15 cellular contexts compared by ENCODE assay signal in genomic region chr19:52722062-52723005, GRCh38. TPM values are rescaled to one million over a fixed set of nuclear protein-coding genes. Genes with fewer than 3 reads are reported as not detected.
A peak's percentile ranks its signal among the peaks of the same experiment; 100 is the strongest.
DNase-seq lines count a peak whose midpoint lies in the region; ATAC-seq, FAIRE-seq and TF ChIP-seq lines count a peak whose summit lies in the region.
"Had no signal": no experiment of that assay in that cellular context is flagged by ENCODE, and none has a peak within 500 bp of the region (broad histone marks: within the 10 kb centered on the region; RNA-seq: fewer than 3 reads in every experiment).

No MANE protein-coding gene starts in this region.

- H3K9me3 ChIP-seq in upper lobe of left lung (peaks cover 0 to 10% (median 4%) of the 10 kb centered on the region in 4 donors), Peyer's patch (peaks cover 0 to 15% (median 4%) of the 10 kb centered on the region in 4 donors)
- H3K9me3 ChIP-seq: vagina had no signal

- DNase-seq in EL (peak; percentile 98), RCC 7860 (ENCODE audit: low spot score) (peak; percentile 66), endothelial cell (ENCODE audit: low spot score) (no peak), osteocyte (ENCODE audit: extremely low spot score, unreplicated experiment) (no peak), left colon (no peak), upper lobe of left lung (no peak), Peyer's patch (no peak)
- no peak for DNase-seq in activated CD4-positive, alpha-beta T cell treated with anti-CD3 and anti-CD28 coated beads, Interleukin-2, amount 50 U/mL, for 1 hour
- DNase-seq: activated CD4-positive, CD25-positive, alpha-beta regulatory T cell treated with anti-CD3 and anti-CD28 coated beads, Interleukin-2, amount 50 U/mL, for 72 hours; CD8-positive, alpha-beta memory T cell; NCI-H2227 treated with DMSO at 0.1 percent for 48 hours; spleen had no signal

- H3K36me3 ChIP-seq in upper lobe of left lung (peaks cover 0 to 64% (median 42%) of the 10 kb centered on the region in 4 donors), Peyer's patch (peaks cover 0 to 57% (median 0%) of the 10 kb centered on the region in 3 donors)

- H3K4me1 ChIP-seq in upper lobe of left lung (no peaks in the 10 kb centered on the region), Peyer's patch (no peaks in the 10 kb centered on the region)
- H3K4me1 ChIP-seq: spleen, vagina had no signal

- H3K4me3 Mint-ChIP-seq in endothelial cell (ENCODE audit: unreplicated experiment) (peak overlapping the region; percentile 73), osteocyte (ENCODE audit: unreplicated experiment) (no peak overlapping the region)
- H3K4me3 Mint-ChIP-seq: CD8-positive, alpha-beta memory T cell had no signal

- no peak overlapping the region for H3K27ac ChIP-seq in upper lobe of left lung
- H3K27ac ChIP-seq in Peyer's patch = no peak overlapping the region
- H3K27ac ChIP-seq: coronary artery, spleen, vagina had no signal

- H3K4me1 Mint-ChIP-seq in endothelial cell (ENCODE audit: unreplicated experiment) (peaks cover 2% of the 10 kb centered on the region), osteocyte (ENCODE audit: unreplicated experiment) (peaks cover 26% of the 10 kb centered on the region)

- peak; percentile 97 for FAIRE-seq in RCC 7860 (lab: Jason Lieb, UNC)
- FAIRE-seq: GM19239 had no signal

- TF ChIP-seq POLR2A in upper lobe of left lung (IDR thresholded peaks at IDR 0.05) (no peak), Peyer's patch (IDR thresholded peaks at IDR 0.05) (no peak)

- ATAC-seq in left colon (no peak), upper lobe of left lung (ENCODE audit: low FRiP score in 2 of 2) (no peak)

- intact Hi-C loops in left colon (cut with DNase I, micrococcal nuclease) = no loop called here

- peaks cover 10% of the 10 kb centered on the region for H3K27me3 Mint-ChIP-seq in endothelial cell (ENCODE audit: unreplicated experiment)
- H3K27me3 Mint-ChIP-seq in osteocyte (ENCODE audit: unreplicated experiment) = no peaks in the 10 kb centered on the region
- H3K27me3 Mint-ChIP-seq: CD8-positive, alpha-beta memory T cell had no signal

- TF ChIP-seq CTCF in endothelial cell (IDR thresholded peaks at IDR 0.05; ENCODE audit: unreplicated experiment) (no peak), osteocyte (IDR thresholded peaks at IDR 0.05) (no peak), upper lobe of left lung (IDR thresholded peaks at IDR 0.05) (no peak), Peyer's patch (IDR thresholded peaks at IDR 0.05) (no peak)

- H3K9me3 Mint-ChIP-seq in endothelial cell (ENCODE audit: unreplicated experiment) (no peaks in the 10 kb centered on the region), osteocyte (ENCODE audit: unreplicated experiment) (no peaks in the 10 kb centered on the region)

- H3K27ac Mint-ChIP-seq in endothelial cell (ENCODE audit: unreplicated experiment) = no peak overlapping the region
- H3K27ac Mint-ChIP-seq in osteocyte (ENCODE audit: unreplicated experiment) = peak overlapping the region; percentile 72

- peaks cover 62% of the 10 kb centered on the region for H3K36me3 Mint-ChIP-seq in endothelial cell (ENCODE audit: low read depth, unreplicated experiment)
- H3K36me3 Mint-ChIP-seq in osteocyte (ENCODE audit: unreplicated experiment) = peaks cover 34% of the 10 kb centered on the region

- TF ChIP-seq EP300 in upper lobe of left lung (IDR thresholded peaks at IDR 0.05) = no peak

- H3K4me3 ChIP-seq in upper lobe of left lung = no peak overlapping the region
- no peak overlapping the region for H3K4me3 ChIP-seq in Peyer's patch
- H3K4me3 ChIP-seq: coronary artery, spleen, vagina had no signal

- H3K27me3 ChIP-seq in upper lobe of left lung (no peaks in the 10 kb centered on the region), Peyer's patch (no peaks in the 10 kb centered on the region)
- H3K27me3 ChIP-seq: spleen, vagina had no signal

- 93 to 94% methylated on average over 7 of the region's 7 CpGs for WGBS in upper lobe of left lung, 2 donors

RNA-seq across cellular contexts. Expression of gene ZNF611, which starts 12.5 kb away (rescaled TPM):
- total RNA-seq in endothelial cell (ENCODE audit: unreplicated experiment) = 29.9 TPM
- 16.1 and 20.7 TPM in 2 replicates for total RNA-seq in osteocyte
- total RNA-seq in left colon = 10 to 100 TPM; 13.1 to 15.6 TPM
- 10 to 100 TPM in 5 of 6 donors, 1 to 10 TPM in 1; 9.0 to 44.0 (median 20.1) TPM for total RNA-seq in upper lobe of left lung
- 10 to 100 TPM; 14.5 to 19.0 (median 16.3) TPM for total RNA-seq in Peyer's patch

Comparison
In these comparisons a context has a peak if more than half of its experiments do, and no peak if none do; other contexts are left out.
1. DNase-seq: peak in EL (single experiment) and RCC 7860 (single experiment); none in endothelial cell (single experiment), osteocyte (single experiment), left colon (0 of 2), upper lobe of left lung (0 of 2), activated CD4-positive, alpha-beta T cell treated with anti-CD3 and anti-CD28 coated beads, Interleukin-2, amount 50 U/mL, for 1 hour (single experiment) and Peyer's patch (0 of 3).